ENCODE assay signal across 8 cellular contexts in the genomic region with DNA sequence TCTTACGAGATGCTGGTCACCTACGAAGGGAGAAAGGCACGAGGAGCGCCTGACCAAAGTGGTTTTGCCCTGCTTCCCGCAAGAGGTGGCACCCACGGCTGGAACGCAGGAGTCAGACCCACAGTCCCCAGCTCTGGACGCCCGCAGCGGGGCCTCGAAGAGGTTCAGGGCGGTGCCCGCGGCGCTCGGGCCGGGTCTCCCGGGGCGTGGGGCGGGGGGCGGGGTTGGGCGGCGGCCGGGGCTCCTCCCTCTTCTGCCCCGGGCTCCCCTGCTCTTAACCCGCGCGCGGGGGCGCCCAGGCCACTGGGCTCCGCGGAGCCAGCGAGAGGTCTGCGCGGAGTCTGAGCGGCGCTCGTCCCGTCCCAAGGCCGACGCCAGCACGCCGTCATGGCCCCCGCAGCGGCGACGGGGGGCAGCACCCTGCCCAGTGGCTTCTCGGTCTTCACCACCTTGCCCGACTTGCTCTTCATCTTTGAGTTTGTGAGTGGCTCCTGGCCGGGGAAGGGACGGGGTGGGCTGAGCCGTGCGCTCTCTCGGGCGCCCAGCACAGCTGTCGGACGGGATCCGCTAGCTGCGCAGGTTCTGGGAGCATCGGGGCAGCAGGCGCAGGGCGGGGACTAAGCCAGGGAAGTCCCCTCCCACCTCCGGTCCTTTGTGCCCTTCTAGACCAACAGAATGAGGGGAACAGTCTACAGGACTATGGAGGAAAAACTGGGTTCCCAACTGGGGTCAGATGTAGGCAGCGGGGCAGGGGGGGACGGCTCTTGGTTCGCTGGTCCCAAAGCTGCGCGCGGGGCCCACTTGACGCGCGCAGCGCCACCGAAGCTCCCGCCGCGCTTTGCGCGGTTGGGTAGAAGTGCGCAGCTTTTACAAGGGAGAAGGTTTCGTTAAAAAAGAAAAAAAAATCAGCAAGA.
DNase-seq lines count a peak whose midpoint lies in the region; ATAC-seq and FAIRE-seq lines count a peak whose summit lies in the region.

MAL (plus strand) TSS at position 303 of the 914 bp plus-strand sequence; CDS start at position 388, 85 bp downstream.

- DNase-seq in GM18507 (ENCODE audit: extremely low spot score, insufficient read length, low read depth), result no peak
- peak; percentile 43 for DNase-seq in NCI-H774 (lab: John Stamatoyannopoulos, UW)
- peak; percentile 73 for DNase-seq in iPS-NIHi11 (ENCODE audit: low spot score)
- peak; percentile 23 to 57 (median 43) for DNase-seq in stimulated activated CD4-positive, alpha-beta T cell treated with anti-CD3 and anti-CD28 coated beads, Interleukin-1b, Interleukin-23, amount 100 ng/mL, for 24 hours (ENCODE audit: low read depth in 4 of 4, low spot score in 1 of 4)
- no peak for DNase-seq in RCC 7860 (ENCODE audit: low spot score)

- peak within 1 kb of the TSS; percentile 97 for H3K27ac Mint-ChIP-seq in activated naive CD4-positive, alpha-beta T cell treated with anti-CD3 and anti-CD28 coated beads, Interleukin-2, amount 50 U/mL, for 24 hours

- FAIRE-seq in GM18507 (lab: Jason Lieb, UNC) (peak; percentile 36), RCC 7860 (lab: Jason Lieb, UNC) (no peak)

- no peaks in the 10 kb centered on the region for H3K9me3 Mint-ChIP-seq in activated naive CD4-positive, alpha-beta T cell treated with anti-CD3 and anti-CD28 coated beads, Interleukin-2, amount 50 U/mL, for 24 hours

- H3K4me3 Mint-ChIP-seq in activated naive CD4-positive, alpha-beta T cell treated with anti-CD3 and anti-CD28 coated beads, Interleukin-2, amount 50 U/mL, for 24 hours, result peak within 1 kb of the TSS; percentile 98

- H3K4me1 Mint-ChIP-seq in activated naive CD4-positive, alpha-beta T cell treated with anti-CD3 and anti-CD28 coated beads, Interleukin-2, amount 50 U/mL, for 24 hours, result peaks cover 79% of the 10 kb centered on the region

- no peaks in the 10 kb centered on the region for H3K27me3 Mint-ChIP-seq in activated naive CD4-positive, alpha-beta T cell treated with anti-CD3 and anti-CD28 coated beads, Interleukin-2, amount 50 U/mL, for 24 hours

- H3K36me3 Mint-ChIP-seq in activated naive CD4-positive, alpha-beta T cell treated with anti-CD3 and anti-CD28 coated beads, Interleukin-2, amount 50 U/mL, for 24 hours, result no peaks in the 10 kb centered on the region

- ATAC-seq in HG03159 (IDR thresholded peaks at IDR 0.05; ENCODE audit: unreplicated experiment) (no peak), GM19455 (IDR thresholded peaks at IDR 0.05; ENCODE audit: unreplicated experiment) (no peak)

Comparison
In these comparisons a context has a peak if more than half of its experiments do, and no peak if none do; other contexts are left out.
1. DNase-seq: peak in NCI-H774 (single experiment), iPS-NIHi11 (single experiment) and stimulated activated CD4-positive, alpha-beta T cell treated with anti-CD3 and anti-CD28 coated beads, Interleukin-1b, Interleukin-23, amount 100 ng/mL, for 24 hours (4 of 4); none in GM18507 (single experiment) and RCC 7860 (single experiment).